Comparison of ENCODE assay signal across 9 cellular contexts in genomic region chr15:82047493-82048446, GRCh38. TPM values are rescaled to one million over a fixed set of nuclear protein-coding genes. Genes with fewer than 3 reads are reported as not detected.
DNase-seq lines count a peak whose midpoint lies in the region; ATAC-seq lines count a peak whose summit lies in the region.
"Had no signal": no experiment of that assay in that cellular context is flagged by ENCODE, and none has a peak within 500 bp of the region (broad histone marks: within the 10 kb centered on the region; RNA-seq: fewer than 3 reads in every experiment).

No MANE protein-coding gene starts in this region.

- H3K9ac ChIP-seq in NT2/D1 (ENCODE audit: insufficient read length, low read depth), result peak overlapping the region; percentile 76
- H3K9ac ChIP-seq in mucosa of stomach (ENCODE audit: low read length), result peak overlapping the region; percentile 41

- peaks cover 0 to 6% of the 10 kb centered on the region in 2 donors for H3K9me3 Mint-ChIP-seq in effector memory CD8-positive, alpha-beta T cell

- H3K9me3 ChIP-seq in NT2/D1 (ENCODE audit: insufficient read depth, low read length), result no peaks in the 10 kb centered on the region
- H3K9me3 ChIP-seq in mucosa of stomach (ENCODE audit: control insufficient read depth, low read length), result no peaks in the 10 kb centered on the region
- H3K9me3 ChIP-seq in aorta (ENCODE audit: control insufficient read depth, low read length), result no peaks in the 10 kb centered on the region
- H3K9me3 ChIP-seq: mucosa of descending colon had no signal

- H3K36me3 ChIP-seq in NT2/D1 (ENCODE audit: insufficient read depth, insufficient read length, low read length) (peaks cover 14% of the 10 kb centered on the region), mucosa of stomach (ENCODE audit: control insufficient read depth, insufficient read depth, low read length) (no peaks in the 10 kb centered on the region), aorta (ENCODE audit: control insufficient read depth in 1 of 2, insufficient read depth in 2 of 2, low read length in 1 of 2) (no peaks in the 10 kb centered on the region)

- H3K27me3 Mint-ChIP-seq in effector memory CD8-positive, alpha-beta T cell, result peaks cover 17 to 69% of the 10 kb centered on the region in 2 donors

- H3K27ac ChIP-seq in aorta (ENCODE audit: low read depth in 1 of 2, low read length in 2 of 2), result no peak overlapping the region

- peak; percentile 9 for ATAC-seq in effector memory CD8-positive, alpha-beta T cell (replicated peaks)
- ATAC-seq in aorta (ENCODE audit: low FRiP score) (no peak), HG03521 (IDR thresholded peaks at IDR 0.05; ENCODE audit: unreplicated experiment) (no peak)

- H3K4me3 Mint-ChIP-seq in effector memory CD8-positive, alpha-beta T cell, result peak overlapping the region; percentile 86 to 90

- H3K27ac Mint-ChIP-seq in effector memory CD8-positive, alpha-beta T cell, result peak overlapping the region in 1 of 2 donors; percentile 10

- peaks cover 3% of the 10 kb centered on the region for H3K36me3 Mint-ChIP-seq in effector memory CD8-positive, alpha-beta T cell (ENCODE audit: insufficient read depth)

- peaks cover 0 to 17% of the 10 kb centered on the region in 2 donors for H3K4me1 Mint-ChIP-seq in effector memory CD8-positive, alpha-beta T cell (ENCODE audit: low read depth in 2 of 2)

- intact Hi-C loops in aorta (cut with DNase I), result loop anchor here (5.0 kb wide), 2 partner anchors 105 to 565 kb away; no protein-coding TSS in a partner anchor

- DNase-seq in activated T-cell treated with anti-CD3 and anti-CD28 coated beads for 48 hours (ENCODE audit: low read depth), result peak; percentile 1
- DNase-seq in activated T-cell treated with anti-CD3 and anti-CD28 coated beads, Interleukin-2, amount 50 U/mL, for 48 hours, result no peak
- DNase-seq in NT2/D1 (ENCODE audit: low read depth, low spot score), result no peak
- DNase-seq in effector memory CD8-positive, alpha-beta T cell, result no peak
- no peak for DNase-seq in aorta
- DNase-seq in iPS-NIHi7 (ENCODE audit: extremely low spot score), result no peak

- H3K27me3 ChIP-seq in NT2/D1 (ENCODE audit: insufficient read depth, insufficient read length), result peaks cover 15% of the 10 kb centered on the region
- peaks cover 46% of the 10 kb centered on the region for H3K27me3 ChIP-seq in mucosa of stomach (ENCODE audit: control insufficient read depth, insufficient read depth, low read length)
- no peaks in the 10 kb centered on the region for H3K27me3 ChIP-seq in aorta (ENCODE audit: control insufficient read depth in 1 of 2, insufficient read depth in 2 of 2, low read length in 1 of 2)

- peaks cover 8% of the 10 kb centered on the region for H3K4me1 ChIP-seq in NT2/D1 (ENCODE audit: insufficient read depth, insufficient read length)
- H3K4me1 ChIP-seq in mucosa of stomach (ENCODE audit: control insufficient read depth, insufficient read depth, low read length), result peaks cover 20% of the 10 kb centered on the region
- H3K4me1 ChIP-seq in aorta (ENCODE audit: control insufficient read depth in 1 of 2, insufficient read depth in 2 of 2, low read length in 2 of 2), result no peaks in the 10 kb centered on the region

- WGBS in aorta, 2 donors, result 18 to 21% methylated on average over 50 of the region's 50 CpGs

- H3K4me3 ChIP-seq in NT2/D1 (ENCODE audit: insufficient read length, low read depth) (peak overlapping the region; percentile 81), mucosa of stomach (ENCODE audit: low read length) (no peak overlapping the region), aorta (ENCODE audit: low read length in 2 of 2) (peak overlapping the region; percentile 18 to 69)

RNA-seq across cellular contexts. Expression of gene MEX3B, which starts 2.0 kb away (rescaled TPM):
- total RNA-seq in aorta, result 1 to 10 TPM; 1.2 to 2.9 TPM
- polyA plus RNA-seq in aorta, result 1 to 10 TPM; 1.3 to 1.7 TPM
